ENCODE assay signal across 1 cellular context in the genomic region with DNA sequence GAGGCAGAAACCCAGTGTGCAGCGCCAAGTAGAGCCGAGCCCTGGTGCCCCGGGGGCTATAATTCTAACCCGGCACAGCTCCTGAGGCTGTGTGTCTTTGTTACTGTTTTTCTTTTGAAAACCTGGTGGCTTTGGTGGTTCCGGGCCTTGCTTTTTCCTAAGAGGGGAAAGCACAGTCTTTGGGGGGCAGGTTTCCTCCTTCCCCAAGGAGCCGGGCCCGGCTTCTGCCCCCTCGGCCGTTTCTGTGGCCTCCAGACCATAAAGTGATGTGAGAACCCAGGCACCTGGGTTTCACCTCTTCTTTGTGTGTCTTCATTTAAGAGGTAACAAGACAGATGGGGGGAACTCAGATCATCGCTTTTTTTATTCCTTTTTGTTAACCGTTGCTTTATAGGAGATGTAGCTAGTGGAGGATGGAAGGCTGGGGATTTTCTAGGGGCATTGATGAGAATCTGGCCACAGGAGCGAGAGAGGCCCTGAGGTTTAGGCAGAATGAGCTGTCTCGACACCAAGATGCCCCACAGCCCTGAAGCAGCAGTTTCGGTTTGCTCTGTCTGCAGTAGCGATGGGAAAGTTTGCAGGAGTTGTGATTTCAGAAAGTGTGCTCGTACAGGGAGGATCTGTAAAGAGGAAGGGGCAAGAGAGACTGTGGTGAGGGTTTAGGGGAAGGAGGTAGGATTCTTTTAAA.
TF ChIP-seq lines count a peak whose summit lies in the region.

No MANE protein-coding gene starts in this region.

TF ChIP-seq in IMR-90, 13 proteins besides CTCF, POLR2A, EP300 and RAD21 (continued from another document):
- TF ChIP-seq, protein P1, sequence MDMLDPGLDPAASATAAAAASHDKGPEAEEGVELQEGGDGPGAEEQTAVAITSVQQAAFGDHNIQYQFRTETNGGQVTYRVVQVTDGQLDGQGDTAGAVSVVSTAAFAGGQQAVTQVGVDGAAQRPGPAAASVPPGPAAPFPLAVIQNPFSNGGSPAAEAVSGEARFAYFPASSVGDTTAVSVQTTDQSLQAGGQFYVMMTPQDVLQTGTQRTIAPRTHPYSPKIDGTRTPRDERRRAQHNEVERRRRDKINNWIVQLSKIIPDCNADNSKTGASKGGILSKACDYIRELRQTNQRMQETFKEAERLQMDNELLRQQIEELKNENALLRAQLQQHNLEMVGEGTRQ (IDR thresholded peaks at IDR 0.05; ENCODE audit: low read depth, low read length): no peak
